Comparison of ENCODE assay signal across 10 cellular contexts in the genomic region with DNA sequence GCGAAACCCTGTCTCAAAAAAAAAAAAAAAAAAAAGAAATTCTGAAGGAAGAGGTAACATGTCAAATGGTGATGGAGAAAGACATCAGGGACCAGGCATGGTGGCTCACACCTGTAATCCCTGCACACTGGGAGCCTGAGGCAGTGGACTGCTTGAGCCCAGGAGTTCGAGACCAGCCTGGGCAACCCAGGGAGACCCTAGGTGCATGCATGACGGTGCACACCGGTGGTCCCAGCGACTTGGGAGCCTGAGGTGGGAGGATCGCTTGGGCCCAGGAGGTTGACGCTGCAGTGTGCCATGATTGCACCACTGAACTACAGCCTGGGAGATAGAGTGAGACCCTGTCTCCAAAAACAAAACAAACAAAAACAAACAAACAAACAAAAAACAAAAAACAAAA. TPM values are rescaled to one million over a fixed set of nuclear protein-coding genes. Genes with fewer than 3 reads are reported as not detected.
DNase-seq lines count a peak whose midpoint lies in the region; ATAC-seq and TF ChIP-seq lines count a peak whose summit lies in the region.
"Had no signal": no experiment of that assay in that cellular context is flagged by ENCODE, and none has a peak within 500 bp of the region (broad histone marks: within the 10 kb centered on the region; RNA-seq: fewer than 3 reads in every experiment).

No MANE protein-coding gene starts in this region.

- H3K4me2 ChIP-seq in DOHH2 (ENCODE audit: low read length) = peak overlapping the region; percentile 99
- H3K4me2 ChIP-seq in Loucy (ENCODE audit: low read depth, low read length, poor library complexity, severe bottlenecking) = peak overlapping the region; percentile 96

- H3F3A ChIP-seq in DOHH2 (ENCODE audit: control insufficient read depth, insufficient read depth) (peaks cover 8% of the 10 kb centered on the region), Loucy (ENCODE audit: low read depth) (no peaks in the 10 kb centered on the region)

- no peaks in the 10 kb centered on the region for H3K9me3 ChIP-seq in DOHH2 (ENCODE audit: control insufficient read depth, insufficient read depth, low read length)
- no peaks in the 10 kb centered on the region for H3K9me3 ChIP-seq in Loucy (ENCODE audit: insufficient read depth, low read depth, low read length)
- H3K9me3 ChIP-seq in left lung = no peaks in the 10 kb centered on the region
- H3K9me3 ChIP-seq: esophagus muscularis mucosa had no signal

- ATAC-seq in left lung = no peak

- H3K9me3 Mint-ChIP-seq in chondrocyte (ENCODE audit: low read depth) = no peaks in the 10 kb centered on the region
- H3K9me3 Mint-ChIP-seq in neural crest cell = no peaks in the 10 kb centered on the region

- no peaks in the 10 kb centered on the region for H3K9me2 ChIP-seq in DOHH2 (replicated peaks; ENCODE audit: control insufficient read depth, low read length)
- no peaks in the 10 kb centered on the region for H3K9me2 ChIP-seq in Loucy (replicated peaks; ENCODE audit: low read depth, low read length)

- TF ChIP-seq CTCF in DOHH2 (IDR thresholded peaks at IDR 0.05; ENCODE audit: low read depth, low read length, poor library complexity, severe bottlenecking) (no peak), Loucy (conservative IDR thresholded peaks at IDR 0.05; ENCODE audit: low read length) (no peak), chondrocyte (IDR thresholded peaks at IDR 0.05) (no peak), neural crest cell (conservative IDR thresholded peaks at IDR 0.05) (no peak), left lung (IDR thresholded peaks at IDR 0.05) (no peak)

- H3K4me1 ChIP-seq in DOHH2 (ENCODE audit: control insufficient read depth, low read length) = peaks cover 30% of the 10 kb centered on the region
- peaks cover 31% of the 10 kb centered on the region for H3K4me1 ChIP-seq in Loucy (ENCODE audit: insufficient read depth, low read length, poor library complexity, severe bottlenecking)
- peaks cover 0 to 28% of the 10 kb centered on the region in 2 donors for H3K4me1 ChIP-seq in left lung

- intact Hi-C loops in left lung (cut with DNase I) = no loop called here

- no peaks in the 10 kb centered on the region for H3K36me3 Mint-ChIP-seq in chondrocyte (ENCODE audit: low read depth)
- H3K36me3 Mint-ChIP-seq in neural crest cell (ENCODE audit: low read depth) = no peaks in the 10 kb centered on the region

- H4K20me1 ChIP-seq in DOHH2 (ENCODE audit: control insufficient read depth, insufficient read depth, low read depth, low read length) = peaks cover 11% of the 10 kb centered on the region; the same call in 1 of the 2 replicates
- peaks cover 26% of the 10 kb centered on the region for H4K20me1 ChIP-seq in Loucy (ENCODE audit: insufficient read depth, low read length, poor library complexity, severe bottlenecking)

- H3K79me2 ChIP-seq in DOHH2 (ENCODE audit: control insufficient read depth, low read length) = peaks cover 62% of the 10 kb centered on the region
- peaks cover 50% of the 10 kb centered on the region for H3K79me2 ChIP-seq in Loucy (ENCODE audit: insufficient read depth, low read length)

- H3K27ac ChIP-seq in DOHH2 (ENCODE audit: low read depth, low read length) (no peak overlapping the region), left lung (no peak overlapping the region)

- H3K27me3 ChIP-seq in DOHH2 (ENCODE audit: control insufficient read depth, low read length) = no peaks in the 10 kb centered on the region
- H3K27me3 ChIP-seq in Loucy (ENCODE audit: insufficient read depth, low read length, poor library complexity, severe bottlenecking) = no peaks in the 10 kb centered on the region
- H3K27me3 ChIP-seq in left lung = no peaks in the 10 kb centered on the region
- H3K27me3 ChIP-seq: esophagus muscularis mucosa had no signal

- H3K27me3 Mint-ChIP-seq in chondrocyte (ENCODE audit: low read depth) = no peaks in the 10 kb centered on the region
- peaks cover 27% of the 10 kb centered on the region for H3K27me3 Mint-ChIP-seq in neural crest cell (ENCODE audit: low read depth)

- H2AFZ ChIP-seq in Loucy (ENCODE audit: low read length) = no peak overlapping the region

- H3K9ac ChIP-seq in Loucy (ENCODE audit: low read depth, low read length, poor library complexity, severe bottlenecking) = peak overlapping the region; percentile 87

- H3K4me3 ChIP-seq in DOHH2 (ENCODE audit: low read length) (peak overlapping the region; percentile 99), Loucy (ENCODE audit: low read length, poor library complexity, severe bottlenecking) (peak overlapping the region; percentile 85), left lung (no peak overlapping the region)

- no peak for DNase-seq in chondrocyte (ENCODE audit: low spot score)
- no peak for DNase-seq in neural crest cell (ENCODE audit: low read depth, low spot score)
- DNase-seq in left lung = no peak
- DNase-seq in stimulated activated CD4-positive, alpha-beta T cell treated with anti-CD3 and anti-CD28 coated beads, Interleukin-4, amount 100 ng/mL, for 1 hour = no peak
- DNase-seq in SIG-M5 (lab: John Stamatoyannopoulos, UW) = no peak
- DNase-seq: amniotic stem cell, NCI-H2227 treated with DMSO at 0.1 percent for 48 hours had no signal

- H3K4me1 Mint-ChIP-seq in chondrocyte (ENCODE audit: low read depth) (peaks cover 39% of the 10 kb centered on the region), neural crest cell (peaks cover 34% of the 10 kb centered on the region)

- H3K36me3 ChIP-seq in DOHH2 (ENCODE audit: control insufficient read depth, low read length) (peaks cover 34% of the 10 kb centered on the region), Loucy (ENCODE audit: insufficient read depth, low read length) (no peaks in the 10 kb centered on the region), left lung (no peaks in the 10 kb centered on the region)

- H3K27ac Mint-ChIP-seq in chondrocyte (ENCODE audit: unreplicated experiment) (peak overlapping the region; percentile 17), neural crest cell (ENCODE audit: unreplicated experiment) (no peak overlapping the region)

- peak overlapping the region; percentile 83 for H3K4me3 Mint-ChIP-seq in chondrocyte (ENCODE audit: unreplicated experiment)
- H3K4me3 Mint-ChIP-seq in neural crest cell = peak overlapping the region; percentile 97

RNA-seq across cellular contexts. Expression of gene ISCA1, which starts 1.8 kb away (rescaled TPM):
- total RNA-seq in chondrocyte = 24.1 to 29.2 TPM (median 25.1 TPM) in 3 replicates
- total RNA-seq in neural crest cell = 17.3 and 18.0 TPM in 2 replicates
- total RNA-seq in left lung = 10 to 100 TPM; 24.1 to 25.2 TPM

RNA-seq across cellular contexts. Expression of gene C9orf153, which starts 21.1 kb away (rescaled TPM):
- total RNA-seq in chondrocyte (0.48 TPM in 1 of 3 replicates, not detected in the others), neural crest cell (0.19 and 0.34 TPM in 2 replicates), left lung (under 1 TPM in 1 of 2 donors, not detected in 1; 0.41 TPM)

Comparison
In these comparisons a context has a peak if more than half of its experiments do, and no peak if none do; other contexts are left out.
1. H3K4me3 ChIP-seq: peak in DOHH2 (single experiment) and Loucy (single experiment); none in left lung (0 of 2).